In the genomic region with DNA sequence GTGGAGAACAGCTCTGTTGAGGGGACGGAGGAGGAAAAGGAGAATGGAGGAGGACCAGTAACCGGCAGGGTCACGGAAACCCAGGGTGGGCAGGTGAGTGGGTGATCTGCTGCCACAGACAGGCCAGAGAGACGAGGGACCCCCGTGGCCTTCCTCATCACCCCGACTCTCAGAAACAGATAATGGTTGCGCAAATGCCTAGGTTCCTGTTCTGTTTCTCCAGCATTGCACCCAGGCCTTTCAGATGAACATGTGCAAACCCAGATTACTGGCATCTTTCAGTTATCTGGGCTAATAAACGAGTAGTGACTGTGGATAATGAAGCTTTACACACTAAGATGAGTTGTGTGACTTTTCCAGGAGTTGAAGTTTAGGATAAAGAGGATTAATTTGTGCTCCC, we compare ENCODE assay signal across 12 cellular contexts. TPM values are rescaled to one million over a fixed set of nuclear protein-coding genes. Genes with fewer than 3 reads are reported as not detected.
DNase-seq lines count a peak whose midpoint lies in the region; ATAC-seq and TF ChIP-seq lines count a peak whose summit lies in the region.
"Had no signal": no experiment of that assay in that cellular context is flagged by ENCODE, and none has a peak within 500 bp of the region (broad histone marks: within the 10 kb centered on the region; RNA-seq: fewer than 3 reads in every experiment).

No MANE protein-coding gene starts in this region.

- H3K9ac ChIP-seq in Loucy (ENCODE audit: low read depth, low read length, poor library complexity, severe bottlenecking), result peak overlapping the region; percentile 87

- CTCF ChIA-PET in activated CD8-positive, alpha-beta T cell treated with anti-CD3 and anti-CD28 coated beads, Interleukin-2, amount 10 ng/mL, durations not matched to agents 7 days and 5 days (lab: Charles Lee), result interaction anchor here (1.3 to 1.4 kb wide), 3 partner anchors 89 to 207 kb away, joined by 3 to 4 read pairs (median 4); no protein-coding TSS in a partner anchor
- CTCF ChIA-PET in Calu3 (lab: Charles Lee), result no interaction called here

- no peaks in the 10 kb centered on the region for H3K27me3 Mint-ChIP-seq in T-helper 1 cell treated with Interleukin-12 subunit alpha and Interleukin-12 subunit beta and Interleukin-4 antibody, amounts not matched to agents 30 μg/mL and 1 μg/mL, for 36 hours (ENCODE audit: low read depth)
- H3K27me3 Mint-ChIP-seq in activated CD8-positive, alpha-beta T cell treated with anti-CD3 and anti-CD28 coated beads, Interleukin-2, amount 10 ng/mL, durations not matched to agents 7 days and 5 days (ENCODE audit: low read depth), result no peaks in the 10 kb centered on the region
- H3K27me3 Mint-ChIP-seq in nephron progenitor cell (ENCODE audit: low read depth, poor library complexity), result no peaks in the 10 kb centered on the region
- no peaks in the 10 kb centered on the region for H3K27me3 Mint-ChIP-seq in Calu3 (ENCODE audit: unreplicated experiment)

- peaks cover 15% of the 10 kb centered on the region for H3F3A ChIP-seq in Loucy (ENCODE audit: low read depth)

- H3K4me3 ChIP-seq in Loucy (ENCODE audit: low read length, poor library complexity, severe bottlenecking), result peak overlapping the region; percentile 75
- H3K4me3 ChIP-seq: thoracic aorta had no signal

- H3K36me3 Mint-ChIP-seq in T-helper 1 cell treated with Interleukin-12 subunit alpha and Interleukin-12 subunit beta and Interleukin-4 antibody, amounts not matched to agents 30 μg/mL and 1 μg/mL, for 36 hours (ENCODE audit: low read depth), result peaks cover 6% of the 10 kb centered on the region
- peaks cover 16% of the 10 kb centered on the region for H3K36me3 Mint-ChIP-seq in activated CD8-positive, alpha-beta T cell treated with anti-CD3 and anti-CD28 coated beads, Interleukin-2, amount 10 ng/mL, durations not matched to agents 7 days and 5 days (ENCODE audit: low read depth)
- H3K36me3 Mint-ChIP-seq in nephron progenitor cell (ENCODE audit: low read depth) (peaks cover 22% of the 10 kb centered on the region), Calu3 (ENCODE audit: insufficient read depth, unreplicated experiment) (no peaks in the 10 kb centered on the region)

- H3K36me3 ChIP-seq in Loucy (ENCODE audit: insufficient read depth, low read length), result 0 out of 2 replicates have a peak, but pooled peaks cover 7% of the 10 kb centered on the region
- H3K36me3 ChIP-seq: thoracic aorta had no signal

- peak overlapping the region; percentile 78 for H3K27ac Mint-ChIP-seq in T-helper 1 cell treated with Interleukin-12 subunit alpha and Interleukin-12 subunit beta and Interleukin-4 antibody, amounts not matched to agents 30 μg/mL and 1 μg/mL, for 36 hours
- peak overlapping the region; percentile 95 for H3K27ac Mint-ChIP-seq in activated CD8-positive, alpha-beta T cell treated with anti-CD3 and anti-CD28 coated beads, Interleukin-2, amount 10 ng/mL, durations not matched to agents 7 days and 5 days
- H3K27ac Mint-ChIP-seq in nephron progenitor cell (peak overlapping the region; percentile 1), Calu3 (ENCODE audit: unreplicated experiment) (no peak overlapping the region)
- H3K27ac Mint-ChIP-seq: mesothelial cell of epicardium had no signal

- BruUV-seq in Calu3 (replicated peaks; lab: Mats Ljungman, UMichigan), result no TSS peak

- peak overlapping the region; percentile 95 for H3K4me2 ChIP-seq in Loucy (ENCODE audit: low read depth, low read length, poor library complexity, severe bottlenecking)

- H3K27me3 ChIP-seq in Loucy (ENCODE audit: insufficient read depth, low read length, poor library complexity, severe bottlenecking), result no peaks in the 10 kb centered on the region

- no peak for DNase-seq in T-helper 1 cell
- no peak for DNase-seq in activated CD8-positive, alpha-beta T cell treated with anti-CD3 and anti-CD28 coated beads, Interleukin-2, amount 10 ng/mL, durations not matched to agents 7 days and 5 days
- DNase-seq in nephron progenitor cell, result no peak
- no peak for DNase-seq in NCI-H446 (lab: John Stamatoyannopoulos, UW)
- no peak for DNase-seq in Calu3
- DNase-seq: activated CD4-positive, CD25-positive, alpha-beta regulatory T cell treated with anti-CD3 and anti-CD28 coated beads, Interleukin-2, amount 50 U/mL, for 72 hours; dermis blood vessel endothelial cell had no signal

- H3K4me1 Mint-ChIP-seq in T-helper 1 cell treated with Interleukin-12 subunit alpha and Interleukin-12 subunit beta and Interleukin-4 antibody, amounts not matched to agents 30 μg/mL and 1 μg/mL, for 36 hours (ENCODE audit: low read depth), result peaks cover 49% of the 10 kb centered on the region
- H3K4me1 Mint-ChIP-seq in activated CD8-positive, alpha-beta T cell treated with anti-CD3 and anti-CD28 coated beads, Interleukin-2, amount 10 ng/mL, durations not matched to agents 7 days and 5 days (ENCODE audit: low read depth), result peaks cover 76% of the 10 kb centered on the region
- H3K4me1 Mint-ChIP-seq in nephron progenitor cell (peaks cover 31% of the 10 kb centered on the region), Calu3 (ENCODE audit: low read depth, unreplicated experiment) (peaks cover 6% of the 10 kb centered on the region)

- H3K9me3 ChIP-seq in Loucy (ENCODE audit: insufficient read depth, low read depth, low read length), result no peaks in the 10 kb centered on the region
- H3K9me3 ChIP-seq: thoracic aorta had no signal

- H2AFZ ChIP-seq in Loucy (ENCODE audit: low read length), result no peak overlapping the region

- peaks cover 92% of the 10 kb centered on the region for H3K79me2 ChIP-seq in Loucy (ENCODE audit: insufficient read depth, low read length)

- H4K20me1 ChIP-seq in Loucy (ENCODE audit: insufficient read depth, low read length, poor library complexity, severe bottlenecking), result peaks cover 20% of the 10 kb centered on the region

- intact Hi-C loops in Calu3 (cut with micrococcal nuclease; ENCODE audit: unreplicated experiment), result no loop called here

- peaks cover 4% of the 10 kb centered on the region for H3K9me3 Mint-ChIP-seq in T-helper 1 cell treated with Interleukin-12 subunit alpha and Interleukin-12 subunit beta and Interleukin-4 antibody, amounts not matched to agents 30 μg/mL and 1 μg/mL, for 36 hours
- peaks cover 4% of the 10 kb centered on the region for H3K9me3 Mint-ChIP-seq in activated CD8-positive, alpha-beta T cell treated with anti-CD3 and anti-CD28 coated beads, Interleukin-2, amount 10 ng/mL, durations not matched to agents 7 days and 5 days (ENCODE audit: insufficient read depth)
- H3K9me3 Mint-ChIP-seq in nephron progenitor cell (peaks cover 16% of the 10 kb centered on the region), Calu3 (ENCODE audit: low read depth, unreplicated experiment) (no peaks in the 10 kb centered on the region)

- TF ChIP-seq CTCF in Loucy (conservative IDR thresholded peaks at IDR 0.05; ENCODE audit: low read length) (no peak), nephron progenitor cell (IDR thresholded peaks at IDR 0.05) (no peak), Calu3 (IDR thresholded peaks at IDR 0.05; ENCODE audit: unreplicated experiment) (no peak)

- POLR2A ChIA-PET in activated CD8-positive, alpha-beta T cell treated with anti-CD3 and anti-CD28 coated beads, Interleukin-2, amount 10 ng/mL, durations not matched to agents 7 days and 5 days (lab: Charles Lee), result interaction anchor here (1.2 to 2.0 kb wide), 2 partner anchors 10 to 46 kb away, joined by 5 to 9 read pairs; a partner anchor contains a TSS

- ATAC-seq in activated CD8-positive, alpha-beta T cell treated with anti-CD3 and anti-CD28 coated beads, Interleukin-2, amount 10 ng/mL, durations not matched to agents 7 days and 5 days, result no peak
- no peak for ATAC-seq in GM18867 (IDR thresholded peaks at IDR 0.05; ENCODE audit: unreplicated experiment)

- H3K4me3 Mint-ChIP-seq in T-helper 1 cell treated with Interleukin-12 subunit alpha and Interleukin-12 subunit beta and Interleukin-4 antibody, amounts not matched to agents 30 μg/mL and 1 μg/mL, for 36 hours, result peak overlapping the region; percentile 29
- peak overlapping the region; percentile 72 for H3K4me3 Mint-ChIP-seq in activated CD8-positive, alpha-beta T cell treated with anti-CD3 and anti-CD28 coated beads, Interleukin-2, amount 10 ng/mL, durations not matched to agents 7 days and 5 days
- H3K4me3 Mint-ChIP-seq in nephron progenitor cell (no peak overlapping the region), Calu3 (ENCODE audit: low read depth, unreplicated experiment) (no peak overlapping the region)
- H3K4me3 Mint-ChIP-seq: mesothelial cell of epicardium had no signal

- peaks cover 80% of the 10 kb centered on the region for H3K4me1 ChIP-seq in Loucy (ENCODE audit: insufficient read depth, low read length, poor library complexity, severe bottlenecking)

- H3K9me2 ChIP-seq in Loucy (replicated peaks; ENCODE audit: low read depth, low read length), result no peaks in the 10 kb centered on the region

RNA-seq across cellular contexts. Expression of a gene that starts 46.5 kb away (rescaled TPM):
- 10 to 100 TPM; 20.4 to 20.9 TPM for total RNA-seq in activated CD8-positive, alpha-beta T cell treated with anti-CD3 and anti-CD28 coated beads, Interleukin-2, amount 10 ng/mL, durations not matched to agents 7 days and 5 days
- total RNA-seq in Calu3 (2022), result 23.3 and 24.4 TPM in 2 replicates

Comparison
In these comparisons a context has a peak if more than half of its experiments do, and no peak if none do; other contexts are left out.
1. H3K4me3 Mint-ChIP-seq: peak in T-helper 1 cell treated with Interleukin-12 subunit alpha and Interleukin-12 subunit beta and Interleukin-4 antibody, amounts not matched to agents 30 μg/mL and 1 μg/mL, for 36 hours (single experiment) and activated CD8-positive, alpha-beta T cell treated with anti-CD3 and anti-CD28 coated beads, Interleukin-2, amount 10 ng/mL, durations not matched to agents 7 days and 5 days (single experiment); none in nephron progenitor cell (single experiment) and Calu3 (single experiment).